29 cellular contexts compared by ENCODE assay signal in the genomic region with DNA sequence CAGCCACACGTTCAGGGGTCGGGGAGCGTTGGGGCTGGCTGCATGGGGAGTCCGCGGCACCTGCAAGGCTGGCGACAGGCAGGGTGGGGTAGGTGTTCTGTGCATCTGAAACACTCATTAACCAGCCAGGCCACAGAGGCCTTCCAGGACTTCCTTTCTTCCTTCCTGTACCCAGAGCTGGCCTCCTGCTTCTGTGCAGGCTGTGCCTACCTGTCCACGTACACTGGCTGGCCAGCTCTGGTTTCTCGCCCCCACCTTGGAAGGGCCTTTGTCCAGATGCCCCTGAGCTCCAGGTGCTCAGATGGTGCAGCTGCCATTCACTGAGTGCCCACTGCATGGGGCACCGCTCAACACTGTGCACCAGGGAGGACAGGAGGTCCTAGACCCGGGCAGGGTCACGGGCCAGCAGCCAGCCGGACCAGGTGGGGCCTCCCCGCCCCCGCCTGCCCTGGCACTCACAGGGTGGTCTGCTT. TPM values are rescaled to one million over a fixed set of nuclear protein-coding genes. Genes with fewer than 3 reads are reported as not detected.
DNase-seq lines count a peak whose midpoint lies in the region; ATAC-seq and TF ChIP-seq lines count a peak whose summit lies in the region.
"Had no signal": no experiment of that assay in that cellular context is flagged by ENCODE, and none has a peak within 500 bp of the region (broad histone marks: within the 10 kb centered on the region; RNA-seq: fewer than 3 reads in every experiment).

No MANE protein-coding gene starts in this region.

- DNase-seq in IMR-90 (no peak), T-helper 17 cell (no peak), left colon (peak; percentile 70), NCI-H510A treated with DMSO at 0.1 percent for 48 hours (lab: John Stamatoyannopoulos, UW) (no peak)
- DNase-seq in activated CD4-positive, alpha-beta T cell treated with anti-CD3 and anti-CD28 coated beads, Interleukin-2, amount 10 ng/mL, durations not matched to agents 24 days and 14 days = no peak
- DNase-seq: activated T-cell treated with anti-CD3 and anti-CD28 coated beads, Interleukin-2, amount 50 U/mL, for 48 hours; Calu3; DND-41; glutamatergic neuron; KBM-7; lower lobe of right lung; MM.1S; NCI-H1417; NCI-H2081; NCI-H226; NCI-H774; RPMI8226; stimulated activated CD4-positive, alpha-beta T cell treated with anti-CD3 and anti-CD28 coated beads, Interleukin-1b, Interleukin-23, amount 100 ng/mL, for 48 hours; T-helper 2 cell had no signal

- no peaks in the 10 kb centered on the region; the same call in none of the 2 replicates for H4K20me1 ChIP-seq in IMR-90 (ENCODE audit: insufficient read depth, low read length)

- TF ChIP-seq RAD21 in IMR-90 (IDR thresholded peaks at IDR 0.05; ENCODE audit: low read length) = no peak

- 60% methylated on average over 2 of the region's 14 CpGs; no CpG with 5 or more reads in 1 of the 2 experiments for WGBS in IMR-90 (ENCODE audit: extremely low coverage in 2 of 2, insufficient read length in 1 of 2), 2 experiments

- peaks cover 12% of the 10 kb centered on the region for H3K4me1 Mint-ChIP-seq in T-helper 17 cell
- H3K4me1 Mint-ChIP-seq in activated CD4-positive, alpha-beta T cell treated with anti-CD3 and anti-CD28 coated beads, Interleukin-2, amount 10 ng/mL, durations not matched to agents 24 days and 14 days = peaks cover 4% of the 10 kb centered on the region
- H3K4me1 Mint-ChIP-seq: brain, CD14-positive monocyte, neural progenitor cell had no signal

- no peak overlapping the region for H3K4me3 ChIP-seq in IMR-90 (ENCODE audit: insufficient read depth, low read depth, low read length)
- peak overlapping the region; percentile 59 for H3K4me3 ChIP-seq in rectal smooth muscle tissue (ENCODE audit: low read length)
- H3K4me3 ChIP-seq: HAP-1, lower lobe of right lung, neural progenitor cell, psoas muscle, skin epidermis, suprapubic skin had no signal

- no peaks in the 10 kb centered on the region for H3K27me3 ChIP-seq in IMR-90 (ENCODE audit: control insufficient read depth, insufficient read depth, low read length)
- H3K27me3 ChIP-seq in rectal smooth muscle tissue (ENCODE audit: control insufficient read depth, insufficient read depth, low read length) = no peaks in the 10 kb centered on the region
- H3K27me3 ChIP-seq: neural progenitor cell, suprapubic skin had no signal

- H3K9me3 Mint-ChIP-seq in activated CD4-positive, alpha-beta T cell treated with anti-CD3 and anti-CD28 coated beads, Interleukin-2, amount 10 ng/mL, durations not matched to agents 24 days and 14 days = no peaks in the 10 kb centered on the region
- H3K9me3 Mint-ChIP-seq: brain, CD14-positive monocyte, neural progenitor cell had no signal

- no peak overlapping the region for H3K4ac ChIP-seq in IMR-90 (ENCODE audit: low read depth, low read length)

- H4K5ac ChIP-seq in IMR-90 (ENCODE audit: low read depth, low read length) = no peak overlapping the region

- H4K8ac ChIP-seq in IMR-90 (ENCODE audit: low read depth in 2 of 2, low read length in 2 of 2) = no peak overlapping the region

- H3K14ac ChIP-seq in IMR-90 (replicated peaks; ENCODE audit: low read depth, low read length) = no peak overlapping the region

- no peak overlapping the region for H3K18ac ChIP-seq in IMR-90 (ENCODE audit: low read depth, low read length)

- no peak for TF ChIP-seq POLR2A in IMR-90 (IDR thresholded peaks at IDR 0.05; ENCODE audit: low read depth, low read length)

- H2BK120ac ChIP-seq in IMR-90 (ENCODE audit: low read depth, low read length) = no peak overlapping the region

- H3K27me3 Mint-ChIP-seq in T-helper 17 cell = no peaks in the 10 kb centered on the region
- no peaks in the 10 kb centered on the region for H3K27me3 Mint-ChIP-seq in activated CD4-positive, alpha-beta T cell treated with anti-CD3 and anti-CD28 coated beads, Interleukin-2, amount 10 ng/mL, durations not matched to agents 24 days and 14 days
- H3K27me3 Mint-ChIP-seq: brain had no signal

- BruUV-seq in IMR-90 (replicated peaks; lab: Mats Ljungman, UMichigan) = no TSS peak

- POLR2A ChIA-PET in IMR-90 (lab: Charles Lee; ENCODE audit: unreplicated experiment) = no interaction called here

- no peak overlapping the region for H4K91ac ChIP-seq in IMR-90 (ENCODE audit: insufficient read depth, low read depth, low read length)

- H2AK5ac ChIP-seq in IMR-90 (ENCODE audit: low read depth, low read length) = no peak overlapping the region

- no peak overlapping the region for H3K56ac ChIP-seq in IMR-90 (ENCODE audit: extremely low read depth, insufficient read depth, low read length)

- H3K9me3 ChIP-seq in IMR-90 (ENCODE audit: control insufficient read depth, insufficient read depth, low read length) = no peaks in the 10 kb centered on the region
- H3K9me3 ChIP-seq in T-helper 17 cell (ENCODE audit: control insufficient read depth, low read length, poor library complexity, severe bottlenecking) = no peaks in the 10 kb centered on the region
- H3K9me3 ChIP-seq: HAP-1, lower lobe of right lung, psoas muscle, suprapubic skin had no signal

- H2BK15ac ChIP-seq in IMR-90 (ENCODE audit: low read depth, low read length) = no peak overlapping the region

- H3K4me3 Mint-ChIP-seq in T-helper 17 cell = no peak overlapping the region
- no peak overlapping the region for H3K4me3 Mint-ChIP-seq in activated CD4-positive, alpha-beta T cell treated with anti-CD3 and anti-CD28 coated beads, Interleukin-2, amount 10 ng/mL, durations not matched to agents 24 days and 14 days
- H3K4me3 Mint-ChIP-seq: brain, CD14-positive monocyte, neural progenitor cell had no signal

- no peak overlapping the region for H3K4me2 ChIP-seq in IMR-90 (ENCODE audit: low read depth, low read length)
- H3K4me2 ChIP-seq: neural progenitor cell had no signal

- ATAC-seq in IMR-90 (ENCODE audit: low read depth) = no peak
- ATAC-seq in T-helper 17 cell = no peak
- peak; percentile 81 for ATAC-seq in left colon
- ATAC-seq in GM19324 (IDR thresholded peaks at IDR 0.05; ENCODE audit: low FRiP score, unreplicated experiment) = no peak
- ATAC-seq: lower lobe of right lung, psoas muscle, SK-N-SH treated with all-trans-retinoic acid at 6 μM for 48 hours had no signal

- intact Hi-C loops in IMR-90 (cut with micrococcal nuclease) = no loop called here
- intact Hi-C loops in left colon (cut with DNase I, micrococcal nuclease) = no loop called here
- intact Hi-C loops in activated CD4-positive, alpha-beta T cell treated with anti-CD3 and anti-CD28 coated beads, Interleukin-2, amount 10 ng/mL, durations not matched to agents 24 days and 14 days (cut with micrococcal nuclease) = no loop called here

- CTCF ChIA-PET in IMR-90 (lab: Yijun Ruan, JAX) = no interaction called here

- no peaks in the 10 kb centered on the region for H3K79me1 ChIP-seq in IMR-90 (ENCODE audit: low read depth in 1 of 2, low read length in 2 of 2)

- no peak overlapping the region for H3K27ac ChIP-seq in IMR-90 (ENCODE audit: insufficient read depth, low read length)
- H3K27ac ChIP-seq in rectal smooth muscle tissue (ENCODE audit: low read depth, low read length) = no peak overlapping the region
- H3K27ac ChIP-seq: lower lobe of right lung, neural progenitor cell, psoas muscle, skin epidermis, suprapubic skin had no signal

- H2AFZ ChIP-seq in IMR-90 (replicated peaks; ENCODE audit: low read length, poor library complexity) = peak overlapping the region; percentile 67
- H2AFZ ChIP-seq: neural progenitor cell had no signal

- H3K9ac ChIP-seq in IMR-90 (ENCODE audit: low read depth, low read length) (no peak overlapping the region), rectal smooth muscle tissue (ENCODE audit: low read length) (peak overlapping the region; percentile 45)
- H3K9ac ChIP-seq: neural progenitor cell had no signal

- no peaks in the 10 kb centered on the region for H3K4me1 ChIP-seq in IMR-90 (ENCODE audit: control insufficient read depth, insufficient read depth, low read length)
- no peaks in the 10 kb centered on the region for H3K4me1 ChIP-seq in rectal smooth muscle tissue (ENCODE audit: control insufficient read depth, insufficient read depth, low read length)
- H3K4me1 ChIP-seq: HAP-1, lower lobe of right lung, neural progenitor cell, psoas muscle had no signal

- H2BK5ac ChIP-seq in IMR-90 (ENCODE audit: low read depth, low read length, poor library complexity, severe bottlenecking) = no peak overlapping the region

- dilution Hi-C loops in IMR-90 (cut with HindIII; ENCODE audit: low sequenced_read_pairs, unreplicated experiment) = no loop called here

- no peak overlapping the region for H3K23ac ChIP-seq in IMR-90 (ENCODE audit: low read depth, low read length)

- no peak overlapping the region for H2BK20ac ChIP-seq in IMR-90 (ENCODE audit: low read depth, low read length)

- peak overlapping the region; percentile 43 for H3K27ac Mint-ChIP-seq in T-helper 17 cell
- no peak overlapping the region for H3K27ac Mint-ChIP-seq in activated CD4-positive, alpha-beta T cell treated with anti-CD3 and anti-CD28 coated beads, Interleukin-2, amount 10 ng/mL, durations not matched to agents 24 days and 14 days
- H3K27ac Mint-ChIP-seq: neural progenitor cell had no signal

- H2AK9ac ChIP-seq in IMR-90 (replicated peaks; ENCODE audit: low read depth, low read length, poor library complexity) = no peak overlapping the region

- no peaks in the 10 kb centered on the region; the same call in 1 of the 2 replicates for H3K9me1 ChIP-seq in IMR-90 (ENCODE audit: insufficient read depth, low read length)

- in situ Hi-C loops in IMR-90 (cut with MboI; ENCODE audit: low sequenced_read_pairs) = no loop called here

- no peak for TF ChIP-seq CTCF in IMR-90 (conservative IDR thresholded peaks at IDR 0.05; ENCODE audit: low read depth, low read length)

- H3K36me3 Mint-ChIP-seq in T-helper 17 cell (ENCODE audit: low read depth) = no peaks in the 10 kb centered on the region
- H3K36me3 Mint-ChIP-seq in activated CD4-positive, alpha-beta T cell treated with anti-CD3 and anti-CD28 coated beads, Interleukin-2, amount 10 ng/mL, durations not matched to agents 24 days and 14 days (ENCODE audit: low read depth) = peaks cover 34% of the 10 kb centered on the region

- H3K36me3 ChIP-seq in IMR-90 (ENCODE audit: control insufficient read depth, insufficient read depth, low read length) (peaks cover 46% of the 10 kb centered on the region), rectal smooth muscle tissue (ENCODE audit: control insufficient read depth, insufficient read depth, low read length) (peaks cover 31% of the 10 kb centered on the region)
- H3K36me3 ChIP-seq: neural progenitor cell had no signal

RNA-seq across cellular contexts. Expression of gene TTLL12, which starts 15.9 kb away (rescaled TPM):
- total RNA-seq in IMR-90 (2012; rRNA removed) (26.7 and 30.1 TPM in 2 replicates), T-helper 17 cell (10 to 100 TPM; 12.8 to 17.8 TPM), left colon (10 to 100 TPM; 79.5 to 91.6 TPM)
- polyA plus RNA-seq in IMR-90 (2012; rRNA removed) = 20.9 and 21.8 TPM in 2 replicates
- polyA plus RNA-seq in IMR-90 (2012; cell fraction: cytosol; rRNA removed) = 13.3 and 15.5 TPM in 2 replicates
- polyA plus RNA-seq in IMR-90 (2012; cell fraction: nucleus; rRNA removed; ENCODE audit: low replicate concordance) = 7.9 and 17.5 TPM in 2 replicates
- 118 TPM in 2 replicates for total RNA-seq in activated CD4-positive, alpha-beta T cell treated with anti-CD3 and anti-CD28 coated beads, Interleukin-2, amount 10 ng/mL, durations not matched to agents 24 days and 14 days

RNA-seq across cellular contexts. Expression of gene TSPO, which starts 19.7 kb away (rescaled TPM):
- total RNA-seq in IMR-90 (2012; rRNA removed) (94.7 and 115 TPM in 2 replicates), T-helper 17 cell (10 to 100 TPM; 74.1 to 89.1 TPM), left colon (100 to 1,000 TPM; 250 to 259 TPM)
- 297 and 401 TPM in 2 replicates for polyA plus RNA-seq in IMR-90 (2012; rRNA removed)
- 415 and 627 TPM in 2 replicates for polyA plus RNA-seq in IMR-90 (2012; cell fraction: cytosol; rRNA removed)
- polyA plus RNA-seq in IMR-90 (2012; cell fraction: nucleus; rRNA removed; ENCODE audit: low replicate concordance) = 93.4 and 268 TPM in 2 replicates
- total RNA-seq in activated CD4-positive, alpha-beta T cell treated with anti-CD3 and anti-CD28 coated beads, Interleukin-2, amount 10 ng/mL, durations not matched to agents 24 days and 14 days = 126 and 138 TPM in 2 replicates

RNA-seq across cellular contexts. Expression of gene MCAT, which starts 27.9 kb away (rescaled TPM):
- total RNA-seq in IMR-90 (2012; rRNA removed) = 7.3 and 8.3 TPM in 2 replicates
- 19.7 and 21.2 TPM in 2 replicates for polyA plus RNA-seq in IMR-90 (2012; rRNA removed)
- 25.4 and 27.1 TPM in 2 replicates for polyA plus RNA-seq in IMR-90 (2012; cell fraction: cytosol; rRNA removed)
- 11.1 and 16.6 TPM in 2 replicates for polyA plus RNA-seq in IMR-90 (2012; cell fraction: nucleus; rRNA removed; ENCODE audit: low replicate concordance)
- 10 to 100 TPM; 16.5 to 19.2 TPM for total RNA-seq in T-helper 17 cell
- total RNA-seq in left colon = 10 to 100 TPM; 15.2 to 19.7 TPM
- total RNA-seq in activated CD4-positive, alpha-beta T cell treated with anti-CD3 and anti-CD28 coated beads, Interleukin-2, amount 10 ng/mL, durations not matched to agents 24 days and 14 days = 20.9 and 24.3 TPM in 2 replicates

Comparison
In these comparisons a context has a peak if more than half of its experiments do, and no peak if none do; other contexts are left out.
1. DNase-seq: peak in left colon (2 of 2); none in IMR-90 (single experiment), T-helper 17 cell (0 of 3), activated CD4-positive, alpha-beta T cell treated with anti-CD3 and anti-CD28 coated beads, Interleukin-2, amount 10 ng/mL, durations not matched to agents 24 days and 14 days (single experiment) and NCI-H510A treated with DMSO at 0.1 percent for 48 hours (single experiment).